Comparison of ENCODE assay signal across 15 cellular contexts in genomic region chr5:9187614-9188013, GRCh38.
DNase-seq lines count a peak whose midpoint lies in the region; ATAC-seq, FAIRE-seq and TF ChIP-seq lines count a peak whose summit lies in the region.
"Had no signal": no experiment of that assay in that cellular context is flagged by ENCODE, and none has a peak within 500 bp of the region (broad histone marks: within the 10 kb centered on the region; RNA-seq: fewer than 3 reads in every experiment).

No MANE protein-coding gene starts in this region.

- H3K4me1 ChIP-seq in DND-41 (ENCODE audit: insufficient read depth, low read length) (peaks cover 16% of the 10 kb centered on the region), keratinocyte (ENCODE audit: control insufficient read depth, extremely low read depth, insufficient read depth, low read length) (peaks cover 5% of the 10 kb centered on the region)

- H3K36me3 ChIP-seq in DND-41 (ENCODE audit: insufficient read depth, low read length) (no peaks in the 10 kb centered on the region), keratinocyte (ENCODE audit: control insufficient read depth in 2 of 2, extremely low read depth in 1 of 2, insufficient read depth in 2 of 2, low read length in 2 of 2) (no peaks in the 10 kb centered on the region)

- H3K9me1 ChIP-seq in keratinocyte (ENCODE audit: control insufficient read depth, extremely low read depth, insufficient read depth, low read length): no peaks in the 10 kb centered on the region

- FAIRE-seq in keratinocyte (lab: Jason Lieb, UNC): no peak

- H2AFZ ChIP-seq in DND-41 (ENCODE audit: low read depth, low read length): peak overlapping the region; percentile 49
- H2AFZ ChIP-seq in keratinocyte (ENCODE audit: control insufficient read depth, low read length): no peak overlapping the region

- ATAC-seq in DND-41 (ENCODE audit: insufficient read depth, low read depth) (0 out of 3 replicates have a peak, but pooled peaks have one; percentile 8), HG02938 (IDR thresholded peaks at IDR 0.05; ENCODE audit: unreplicated experiment) (peak; percentile 5), HG03045 (IDR thresholded peaks at IDR 0.05; ENCODE audit: unreplicated experiment) (no peak), GM19395 (IDR thresholded peaks at IDR 0.05; ENCODE audit: unreplicated experiment) (no peak)

- H3K27me3 ChIP-seq in DND-41 (ENCODE audit: insufficient read depth, low read length, poor library complexity) (no peaks in the 10 kb centered on the region), keratinocyte (ENCODE audit: control insufficient read depth, extremely low read depth, insufficient read depth, low read length) (no peaks in the 10 kb centered on the region)

- H3K4me2 ChIP-seq in DND-41 (ENCODE audit: insufficient read depth, low read length) (no peak overlapping the region), keratinocyte (ENCODE audit: control insufficient read depth, extremely low read depth, insufficient read depth, low read depth, low read length) (peak overlapping the region; percentile 17)

- DNase-seq in DND-41 (no peak), SK-N-DZ (ENCODE audit: low spot score) (peak; percentile 11), keratinocyte (ENCODE audit: low read depth, low spot score) (no peak), DMS 273 (lab: John Stamatoyannopoulos, UW; ENCODE audit: unreplicated experiment) (no peak)
- DNase-seq: ACHN, Calu3, GF-D8, H7, NCI-H1436, NCI-H2029 treated with DMSO at 0.1 percent for 48 hours, NCI-H524 had no signal

- TF ChIP-seq CTCF in DND-41 (IDR thresholded peaks at IDR 0.05; ENCODE audit: borderline replicate concordance, extremely low read depth, low read length, poor library complexity, severe bottlenecking) (no peak), keratinocyte (optimal IDR thresholded peaks at IDR 0.05 in 1 of 3, IDR thresholded peaks at IDR 0.05 in 1 of 3, conservative IDR thresholded peaks at IDR 0.05 in 1 of 3; ENCODE audit: extremely low read depth in 1 of 3, insufficient read depth in 2 of 3, low read length in 3 of 3) (no peak)

- dilution Hi-C loops in keratinocyte (cut with MboI; ENCODE audit: extremely low pct_ligation_motif_present, low sequenced_read_pairs): no loop called here

- no peaks in the 10 kb centered on the region for H3K79me2 ChIP-seq in DND-41 (ENCODE audit: insufficient read depth, low read length)
- no peaks in the 10 kb centered on the region for H3K79me2 ChIP-seq in keratinocyte (ENCODE audit: control insufficient read depth, insufficient read depth, low read length)

- no peaks in the 10 kb centered on the region for H4K20me1 ChIP-seq in DND-41 (ENCODE audit: insufficient read depth, low read length)
- no peaks in the 10 kb centered on the region for H4K20me1 ChIP-seq in keratinocyte (ENCODE audit: control insufficient read depth, extremely low read depth, insufficient read depth, low read length)

- H3K27ac ChIP-seq in DND-41 (ENCODE audit: low read length) (peak overlapping the region; percentile 56), keratinocyte (ENCODE audit: control insufficient read depth, insufficient read depth, low read length) (no peak overlapping the region)
- H3K27ac ChIP-seq: RWPE1 had no signal

- H3K9ac ChIP-seq in DND-41 (ENCODE audit: low read depth, low read length) (no peak overlapping the region), keratinocyte (ENCODE audit: control insufficient read depth, extremely low read depth, insufficient read depth, low read length) (no peak overlapping the region)

- no peak overlapping the region for H3K4me3 ChIP-seq in DND-41 (ENCODE audit: low read depth in 1 of 2, low read length in 2 of 2)
- H3K4me3 ChIP-seq in keratinocyte (ENCODE audit: control insufficient read depth in 2 of 3, extremely low read depth in 1 of 3, insufficient read depth in 2 of 3, low read depth in 1 of 3, low read length in 3 of 3): no peak overlapping the region

- H3K9me3 ChIP-seq in DND-41 (ENCODE audit: insufficient read depth, low read length, severe bottlenecking): peaks cover 3% of the 10 kb centered on the region
- H3K9me3 ChIP-seq in keratinocyte (ENCODE audit: control insufficient read depth, low read depth, low read length): no peaks in the 10 kb centered on the region

Comparison
In these comparisons a context has a peak if more than half of its experiments do, and no peak if none do; other contexts are left out.
1. ATAC-seq: peak in DND-41 (single experiment) and HG02938 (single experiment); none in HG03045 (single experiment) and GM19395 (single experiment).